Comparison of ENCODE assay signal across 8 cellular contexts in genomic region chr11:47187723-47188122, GRCh38. TPM values are rescaled to one million over a fixed set of nuclear protein-coding genes. Genes with fewer than 3 reads are reported as not detected.
DNase-seq lines count a peak whose midpoint lies in the region; ATAC-seq, FAIRE-seq and TF ChIP-seq lines count a peak whose summit lies in the region.

No MANE protein-coding gene starts in this region.

- no peak for TF ChIP-seq RAD21 in H1 (IDR thresholded peaks at IDR 0.05 in 1 of 2, conservative IDR thresholded peaks at IDR 0.05 in 1 of 2; ENCODE audit: low read depth in 2 of 2, low read length in 2 of 2)

- H3K4me3 Mint-ChIP-seq in neural crest cell: peak overlapping the region; percentile 88
- no peak overlapping the region for H3K4me3 Mint-ChIP-seq in activated CD4-positive, alpha-beta T cell treated with anti-CD3 and anti-CD28 coated beads, Interleukin-2, amount 10 ng/mL, durations not matched to agents 7 days and 5 days

- no peak overlapping the region for H2BK20ac ChIP-seq in H1 (ENCODE audit: low read length)

- H3K27me3 Mint-ChIP-seq in neural crest cell (ENCODE audit: low read depth): peaks cover 80% of the 10 kb centered on the region
- peaks cover 37% of the 10 kb centered on the region for H3K27me3 Mint-ChIP-seq in activated CD4-positive, alpha-beta T cell treated with anti-CD3 and anti-CD28 coated beads, Interleukin-2, amount 10 ng/mL, durations not matched to agents 7 days and 5 days

- H3K36me3 ChIP-seq in BE2C (no peaks in the 10 kb centered on the region), NT2/D1 (ENCODE audit: insufficient read depth, insufficient read length, low read length) (peaks cover 19% of the 10 kb centered on the region), H1 (ENCODE audit: control insufficient read depth in 2 of 4, insufficient read depth in 4 of 4, low read length in 3 of 4) (peaks cover 0 to 3% (median 0%) of the 10 kb centered on the region in 4 experiments; a peak in 1 of 8 replicates)

- H3K56ac ChIP-seq in H1 (replicated peaks; ENCODE audit: insufficient read length, low read depth, low read length): no peak overlapping the region

- H3K4me1 Mint-ChIP-seq in neural crest cell: peaks cover 23% of the 10 kb centered on the region
- H3K4me1 Mint-ChIP-seq in activated CD4-positive, alpha-beta T cell treated with anti-CD3 and anti-CD28 coated beads, Interleukin-2, amount 10 ng/mL, durations not matched to agents 7 days and 5 days: peaks cover 13% of the 10 kb centered on the region

- no peak overlapping the region for H4K5ac ChIP-seq in H1 (ENCODE audit: insufficient read length, low read depth, low read length)

- FAIRE-seq in H1 (lab: Jason Lieb, UNC): no peak

- H3K9me3 ChIP-seq in BE2C: no peaks in the 10 kb centered on the region
- H3K9me3 ChIP-seq in NT2/D1 (ENCODE audit: insufficient read depth, low read length): no peaks in the 10 kb centered on the region
- no peaks in the 10 kb centered on the region for H3K9me3 ChIP-seq in H1 (ENCODE audit: insufficient read depth in 2 of 2, low read depth in 1 of 2, low read length in 1 of 2)

- peaks cover 3% of the 10 kb centered on the region; the same call in 1 of the 2 replicates for H3K79me1 ChIP-seq in H1 (ENCODE audit: low read depth, low read length)

- TF ChIP-seq POLR2A in H1 (IDR thresholded peaks at IDR 0.05; ENCODE audit: control extremely low read depth in 1 of 2, low read depth in 2 of 2, low read length in 2 of 2): no peak

- H2BK120ac ChIP-seq in H1 (replicated peaks; ENCODE audit: low read depth, low read length): no peak overlapping the region

- H4K91ac ChIP-seq in H1 (replicated peaks; ENCODE audit: insufficient read length, low read length): no peak overlapping the region

- H4K20me1 ChIP-seq in H1 (replicated peaks in 1 of 2; ENCODE audit: control insufficient read depth in 1 of 2, insufficient read depth in 2 of 2, low read length in 2 of 2): peaks cover 0 to 2% of the 10 kb centered on the region in 2 experiments

- TF ChIP-seq CTCF in BE2C (IDR thresholded peaks at IDR 0.05; ENCODE audit: low read depth, low read length) (no peak), H1 (IDR thresholded peaks at IDR 0.05; ENCODE audit: control extremely low read depth in 1 of 3, insufficient read depth in 1 of 3, low read depth in 1 of 3, low read length in 3 of 3) (no peak), neural crest cell (conservative IDR thresholded peaks at IDR 0.05) (no peak)

- H3K27me3 ChIP-seq in BE2C: no peaks in the 10 kb centered on the region
- H3K27me3 ChIP-seq in NT2/D1 (ENCODE audit: insufficient read depth, insufficient read length): no peaks in the 10 kb centered on the region
- peaks cover 0 to 6% (median 0%) of the 10 kb centered on the region in 4 experiments; a peak in 3 of 7 replicates for H3K27me3 ChIP-seq in H1 (replicated peaks in 1 of 4; ENCODE audit: control insufficient read depth in 3 of 4, extremely low read depth in 1 of 4, insufficient read depth in 3 of 4, low read length in 3 of 4)

- H3K23ac ChIP-seq in H1 (ENCODE audit: insufficient read length): no peak overlapping the region

- POLR2A ChIA-PET in H1 (lab: Charles Lee; ENCODE audit: partially characterized antibody): interaction anchor here (1.1 to 3.9 kb wide), 15 partner anchors 8 to 275 kb away, joined by 3 to 49 read pairs (median 9); partner anchors contain the start of genes ACP2, ARFGAP2 and DDB2
- POLR2A ChIA-PET in activated CD4-positive, alpha-beta T cell treated with anti-CD3 and anti-CD28 coated beads, Interleukin-2, amount 10 ng/mL, durations not matched to agents 7 days and 5 days (lab: Charles Lee): interaction anchor here (1.1 kb wide), 1 partner anchor 27 kb away, joined by 5 read pairs; the partner anchor contains the start of gene DDB2

- H3K27ac Mint-ChIP-seq in neural crest cell (ENCODE audit: unreplicated experiment): no peak overlapping the region
- H3K27ac Mint-ChIP-seq in activated CD4-positive, alpha-beta T cell treated with anti-CD3 and anti-CD28 coated beads, Interleukin-2, amount 10 ng/mL, durations not matched to agents 7 days and 5 days: no peak overlapping the region

- no peak overlapping the region for H3K27ac ChIP-seq in H1 (ENCODE audit: low read depth, low read length)

- H3K9me3 Mint-ChIP-seq in neural crest cell: no peaks in the 10 kb centered on the region
- no peaks in the 10 kb centered on the region for H3K9me3 Mint-ChIP-seq in activated CD4-positive, alpha-beta T cell treated with anti-CD3 and anti-CD28 coated beads, Interleukin-2, amount 10 ng/mL, durations not matched to agents 7 days and 5 days

- peaks cover 12% of the 10 kb centered on the region; the same call in 1 of the 2 replicates for H3K23me2 ChIP-seq in H1 (ENCODE audit: low read depth, low read length)

- no peak overlapping the region for H3K18ac ChIP-seq in H1 (ENCODE audit: extremely low read depth, low read length)

- H3K14ac ChIP-seq in H1 (ENCODE audit: insufficient read length): no peak overlapping the region

- ATAC-seq in GM19397 (IDR thresholded peaks at IDR 0.05; ENCODE audit: unreplicated experiment) (no peak), HG02623 (IDR thresholded peaks at IDR 0.05; ENCODE audit: unreplicated experiment) (no peak)

- peaks cover 0 to 14% of the 10 kb centered on the region in 2 experiments; a peak in 3 of 4 replicates for H3K79me2 ChIP-seq in H1 (ENCODE audit: control insufficient read depth in 1 of 2, insufficient read depth in 2 of 2, low read length in 2 of 2)

- 0 out of 2 replicates have a peak overlapping the region, but pooled peaks have one; percentile 67 for H2BK15ac ChIP-seq in H1 (ENCODE audit: low read length)

- H2AFZ ChIP-seq in H1 (ENCODE audit: low read length): no peak overlapping the region

- peak overlapping the region; percentile 66 to 77 for H3K4me2 ChIP-seq in H1 (ENCODE audit: insufficient read depth in 1 of 2, low read depth in 2 of 2, low read length in 2 of 2)

- H3K9ac ChIP-seq in NT2/D1 (ENCODE audit: insufficient read length, low read depth): peak overlapping the region; percentile 94
- H3K9ac ChIP-seq in H1 (replicated peaks in 1 of 4; ENCODE audit: extremely low read depth in 1 of 4, low read depth in 3 of 4, low read length in 3 of 4): peak overlapping the region in 1 of 4 experiments; percentile 56; a peak in 3 of 7 replicates

- no peaks in the 10 kb centered on the region for H3K36me3 Mint-ChIP-seq in neural crest cell (ENCODE audit: low read depth)
- H3K36me3 Mint-ChIP-seq in activated CD4-positive, alpha-beta T cell treated with anti-CD3 and anti-CD28 coated beads, Interleukin-2, amount 10 ng/mL, durations not matched to agents 7 days and 5 days (ENCODE audit: low read depth): peaks cover 2% of the 10 kb centered on the region

- CTCF ChIA-PET in H1 (lab: Charles Lee; ENCODE audit: partially characterized antibody): interaction anchor here (1.1 to 16.6 kb wide), 7 partner anchors 9 to 161 kb away, joined by 3 to 247 read pairs (median 8); partner anchors contain the start of genes ARFGAP2 and DDB2
- CTCF ChIA-PET in activated CD4-positive, alpha-beta T cell treated with anti-CD3 and anti-CD28 coated beads, Interleukin-2, amount 10 ng/mL, durations not matched to agents 7 days and 5 days (lab: Charles Lee): interaction anchor here (0.6 to 2.8 kb wide), 11 partner anchors 8 to 637 kb away, joined by 3 to 18 read pairs (median 5); partner anchors contain the start of genes ARFGAP2 and DDB2

- H4K8ac ChIP-seq in H1 (ENCODE audit: extremely low read depth, insufficient read depth, low read length): no peak overlapping the region

- H2BK5ac ChIP-seq in H1 (ENCODE audit: low read depth, low read length): no peak overlapping the region

- H3K4me1 ChIP-seq in BE2C (no peaks in the 10 kb centered on the region; the same call in 1 of the 2 replicates), NT2/D1 (ENCODE audit: insufficient read depth, insufficient read length) (peaks cover 29% of the 10 kb centered on the region), H1 (replicated peaks in 1 of 4; ENCODE audit: control insufficient read depth in 3 of 4, insufficient read depth in 4 of 4, low read length in 3 of 4) (peaks cover 0 to 8% (median 6%) of the 10 kb centered on the region in 4 experiments; a peak in 5 of 7 replicates)

- no peak overlapping the region for H2BK12ac ChIP-seq in H1 (ENCODE audit: low read depth, low read length)

- 20% methylated on average over 5 of the region's 5 CpGs; no CpG with 5 or more reads in 1 of the 2 experiments for WGBS in H1 (ENCODE audit: extremely low coverage in 1 of 2, insufficient coverage in 1 of 2, insufficient read length in 1 of 2, insufficient replicate concordance in 2 of 2, low coverage in 1 of 2, low lambda C conversion rate in 2 of 2, missing lambda C conversion rate in 1 of 2), 2 experiments

- H2AK5ac ChIP-seq in H1 (ENCODE audit: low read depth, low read length): no peak overlapping the region

- peak overlapping the region; percentile 48 for H3K4me3 ChIP-seq in BE2C (ENCODE audit: low read depth, low read length)
- H3K4me3 ChIP-seq in NT2/D1 (ENCODE audit: insufficient read length, low read depth): peak overlapping the region; percentile 65
- H3K4me3 ChIP-seq in H1 (ENCODE audit: extremely low read depth in 1 of 4, insufficient read depth in 2 of 4, low read depth in 3 of 4, low read length in 4 of 4): peak overlapping the region; percentile 62 to 92 (median 82); a peak in 7 of 8 replicates

- no peak for TF ChIP-seq EP300 in H1 (IDR thresholded peaks at IDR 0.05; ENCODE audit: borderline replicate concordance in 1 of 2, low read depth in 2 of 2, low read length in 2 of 2)

- DNase-seq in BE2C (no peak), NT2/D1 (ENCODE audit: low read depth, low spot score) (no peak), H1 (ENCODE audit: low read depth in 1 of 2, low spot score in 2 of 2) (no peak), neural crest cell (ENCODE audit: low read depth, low spot score) (no peak), anterior cingulate cortex (lab: John Stamatoyannopoulos, UW) (no peak)
- DNase-seq in activated CD4-positive, alpha-beta T cell treated with anti-CD3 and anti-CD28 coated beads, Interleukin-2, amount 10 ng/mL, durations not matched to agents 7 days and 5 days: no peak

- no peak overlapping the region for H3K4ac ChIP-seq in H1 (replicated peaks; ENCODE audit: insufficient read length, low read depth, low read length)

RNA-seq across cellular contexts. Expression of gene PACSIN3, which starts 1.5 kb away (rescaled TPM):
- 9.2 TPM for polyA plus RNA-seq in BE2C (2012; ENCODE audit: insufficient read depth, insufficient read length, low read depth)
- total RNA-seq in H1 (2021; fragmentation: NEBNext Ultra II Directional; extraction: Animal tissue kit (Norgen Biotek cat#: 25700)): 47.2 and 59.3 TPM in 2 replicates
- polyA plus RNA-seq in H1 (2011; rRNA removed): 23.8 and 40.4 TPM in 2 replicates
- 48.2 TPM for polyA plus RNA-seq in H1 (2011; cell fraction: cytosol; rRNA removed)
- 53.1 TPM for polyA plus RNA-seq in H1 (2011; cell fraction: nucleus; rRNA removed)
- polyA plus RNA-seq in H1 (2012, experiment 1 of 2): 42.7 to 57.4 TPM (median 54.6 TPM) in 4 replicates
- polyA plus RNA-seq in H1 (2012, experiment 2 of 2): 30.2 TPM
- 18.7 TPM for polyA plus RNA-seq in H1 (2013, experiment 1 of 2)
- polyA plus RNA-seq in H1 (2013, experiment 2 of 2): 19.4 TPM
- polyA minus RNA-seq in H1 (2011; rRNA and poly(A)+ RNA removed): 13.8 and 17.7 TPM in 2 replicates
- polyA minus RNA-seq in H1 (2011; cell fraction: cytosol; rRNA and poly(A)+ RNA removed): 36.3 TPM
- polyA minus RNA-seq in H1 (2011; cell fraction: nucleus; rRNA and poly(A)+ RNA removed): 25.6 TPM
- total RNA-seq in neural crest cell: 56.4 and 57.0 TPM in 2 replicates
- total RNA-seq in activated CD4-positive, alpha-beta T cell treated with anti-CD3 and anti-CD28 coated beads, Interleukin-2, amount 10 ng/mL, durations not matched to agents 7 days and 5 days: 1 to 10 TPM; 1.8 to 2.2 TPM

RNA-seq across cellular contexts. Expression of gene ARFGAP2, which starts 11.0 kb away (rescaled TPM):
- polyA plus RNA-seq in BE2C (2012; ENCODE audit: insufficient read depth, insufficient read length, low read depth): 64.1 TPM
- total RNA-seq in H1 (2021; fragmentation: NEBNext Ultra II Directional; extraction: Animal tissue kit (Norgen Biotek cat#: 25700)): 50.0 and 50.2 TPM in 2 replicates
- 64.0 and 107 TPM in 2 replicates for polyA plus RNA-seq in H1 (2011; rRNA removed)
- 87.8 TPM for polyA plus RNA-seq in H1 (2011; cell fraction: cytosol; rRNA removed)
- 162 TPM for polyA plus RNA-seq in H1 (2011; cell fraction: nucleus; rRNA removed)
- polyA plus RNA-seq in H1 (2012, experiment 1 of 2): 56.0 to 96.2 TPM (median 61.7 TPM) in 4 replicates
- polyA plus RNA-seq in H1 (2012, experiment 2 of 2): 155 TPM
- polyA plus RNA-seq in H1 (2013, experiment 1 of 2): 39.1 TPM
- polyA plus RNA-seq in H1 (2013, experiment 2 of 2): 37.9 TPM
- 98.7 and 104 TPM in 2 replicates for polyA minus RNA-seq in H1 (2011; rRNA and poly(A)+ RNA removed)
- polyA minus RNA-seq in H1 (2011; cell fraction: cytosol; rRNA and poly(A)+ RNA removed): 34.2 TPM
- 96.4 TPM for polyA minus RNA-seq in H1 (2011; cell fraction: nucleus; rRNA and poly(A)+ RNA removed)
- total RNA-seq in neural crest cell: 108 and 110 TPM in 2 replicates
- total RNA-seq in activated CD4-positive, alpha-beta T cell treated with anti-CD3 and anti-CD28 coated beads, Interleukin-2, amount 10 ng/mL, durations not matched to agents 7 days and 5 days: 100 to 1,000 TPM in 1 of 2 experiments, 10 to 100 TPM in 1; 88.1 to 103 TPM

RNA-seq across cellular contexts. Expression of gene DDB2, which starts 27.1 kb away (rescaled TPM):
- polyA plus RNA-seq in BE2C (2012; ENCODE audit: insufficient read depth, insufficient read length, low read depth): 22.1 TPM
- 65.2 and 70.7 TPM in 2 replicates for total RNA-seq in H1 (2021; fragmentation: NEBNext Ultra II Directional; extraction: Animal tissue kit (Norgen Biotek cat#: 25700))
- polyA plus RNA-seq in H1 (2011; rRNA removed): 97.2 and 112 TPM in 2 replicates
- polyA plus RNA-seq in H1 (2011; cell fraction: cytosol; rRNA removed): 130 TPM
- polyA plus RNA-seq in H1 (2011; cell fraction: nucleus; rRNA removed): 209 TPM
- polyA plus RNA-seq in H1 (2012, experiment 1 of 2): 122 to 126 TPM (median 125 TPM) in 4 replicates
- polyA plus RNA-seq in H1 (2012, experiment 2 of 2): 123 TPM
- polyA plus RNA-seq in H1 (2013, experiment 1 of 2): 56.8 TPM
- polyA plus RNA-seq in H1 (2013, experiment 2 of 2): 53.9 TPM
- polyA minus RNA-seq in H1 (2011; rRNA and poly(A)+ RNA removed): 82.9 and 91.7 TPM in 2 replicates
- 45.6 TPM for polyA minus RNA-seq in H1 (2011; cell fraction: cytosol; rRNA and poly(A)+ RNA removed)
- 87.7 TPM for polyA minus RNA-seq in H1 (2011; cell fraction: nucleus; rRNA and poly(A)+ RNA removed)
- 32.2 and 33.9 TPM in 2 replicates for total RNA-seq in neural crest cell
- 100 to 1,000 TPM; 156 to 166 TPM for total RNA-seq in activated CD4-positive, alpha-beta T cell treated with anti-CD3 and anti-CD28 coated beads, Interleukin-2, amount 10 ng/mL, durations not matched to agents 7 days and 5 days

Comparison
In these comparisons a context has a peak if more than half of its experiments do, and no peak if none do; other contexts are left out.
1. RNA of gene PACSIN3, which starts 1.5 kb away (total RNA-seq): 56.4 to 57.0 TPM in neural crest cell and 47.2 to 59.3 TPM in H1; 1.8 to 2.2 TPM in activated CD4-positive, alpha-beta T cell treated with anti-CD3 and anti-CD28 coated beads, Interleukin-2, amount 10 ng/mL, durations not matched to agents 7 days and 5 days; every median in the first group is over 10 times any median in the second.
2. Peak in every context shown above with its lines, with median percentiles within 50 percentile points of each other: H3K4me3 ChIP-seq.